24 cellular contexts compared by ENCODE assay signal in genomic region chr12:92118826-92119536, GRCh38. TPM values are rescaled to one million over a fixed set of nuclear protein-coding genes. Genes with fewer than 3 reads are reported as not detected.
DNase-seq lines count a peak whose midpoint lies in the region; ATAC-seq and TF ChIP-seq lines count a peak whose summit lies in the region.
"Had no signal": no experiment of that assay in that cellular context is flagged by ENCODE, and none has a peak within 500 bp of the region (broad histone marks: within the 10 kb centered on the region; RNA-seq: fewer than 3 reads in every experiment).

No MANE protein-coding gene starts in this region.

- POLR2A ChIA-PET in activated CD4-positive, alpha-beta T cell treated with anti-CD3 and anti-CD28 coated beads, Interleukin-2, amount 10 ng/mL, durations not matched to agents 7 days and 5 days (lab: Charles Lee) = no interaction called here
- POLR2A ChIA-PET in HEK293 (lab: Yijun Ruan, JAX) = no interaction called here
- POLR2A ChIA-PET in activated naive CD8-positive, alpha-beta T cell treated with anti-CD3 and anti-CD28 coated beads, Interleukin-2, amount 10 ng/mL, durations not matched to agents 7 days and 5 days (lab: Charles Lee) = interaction anchor here (0.5 to 3.3 kb wide), 3 partner anchors 25 to 96 kb away, joined by 3 to 8 read pairs (median 3); partner anchors contain the start of gene BTG1

- TF ChIP-seq CTCF in HEK293 (tag by site-specific recombination; IDR thresholded peaks at IDR 0.05) (no peak), natural killer cell (IDR thresholded peaks at IDR 0.05) (no peak)

- peak overlapping the region; percentile 13 for H3K27ac Mint-ChIP-seq in activated CD4-positive, alpha-beta T cell treated with anti-CD3 and anti-CD28 coated beads, Interleukin-2, amount 10 ng/mL, durations not matched to agents 24 days and 14 days
- H3K27ac Mint-ChIP-seq in activated CD4-positive, alpha-beta T cell treated with anti-CD3 and anti-CD28 coated beads, Interleukin-2, amount 10 ng/mL, durations not matched to agents 7 days and 5 days = no peak overlapping the region
- H3K27ac Mint-ChIP-seq in activated naive CD8-positive, alpha-beta T cell treated with anti-CD3 and anti-CD28 coated beads, Interleukin-2, amount 10 ng/mL, durations not matched to agents 7 days and 5 days = peak overlapping the region; percentile 2
- H3K27ac Mint-ChIP-seq in natural killer cell = peak overlapping the region; percentile 20 to 29
- no peak overlapping the region for H3K27ac Mint-ChIP-seq in T-helper 2 cell treated with Interferon-gamma antibody and Interleukin-4, amounts not matched to agents 5 μg/mL and 100 μg/mL, for 36 hours
- H3K27ac Mint-ChIP-seq: activated CD8-positive, alpha-beta memory T cell treated with anti-CD3 and anti-CD28 coated beads, Interleukin-2, amount 10 ng/mL, durations not matched to agents 7 days and 5 days; B cell; H9; nephron progenitor cell had no signal

- H3K27me3 ChIP-seq in H7 (ENCODE audit: control insufficient read depth, insufficient read depth, low read length) = no peaks in the 10 kb centered on the region
- H3K27me3 ChIP-seq: brain microvascular endothelial cell, pancreas, SJSA1, transverse colon had no signal

- H3K4me1 Mint-ChIP-seq in activated CD4-positive, alpha-beta T cell treated with anti-CD3 and anti-CD28 coated beads, Interleukin-2, amount 10 ng/mL, durations not matched to agents 24 days and 14 days = peaks cover 46% of the 10 kb centered on the region
- peaks cover 36% of the 10 kb centered on the region for H3K4me1 Mint-ChIP-seq in activated CD4-positive, alpha-beta T cell treated with anti-CD3 and anti-CD28 coated beads, Interleukin-2, amount 10 ng/mL, durations not matched to agents 7 days and 5 days
- peaks cover 35% of the 10 kb centered on the region for H3K4me1 Mint-ChIP-seq in activated naive CD8-positive, alpha-beta T cell treated with anti-CD3 and anti-CD28 coated beads, Interleukin-2, amount 10 ng/mL, durations not matched to agents 7 days and 5 days
- peaks cover 28 to 42% of the 10 kb centered on the region in 2 donors for H3K4me1 Mint-ChIP-seq in natural killer cell
- H3K4me1 Mint-ChIP-seq in T-helper 2 cell treated with Interferon-gamma antibody and Interleukin-4, amounts not matched to agents 5 μg/mL and 100 μg/mL, for 36 hours (ENCODE audit: low read depth) = peaks cover 41% of the 10 kb centered on the region
- H3K4me1 Mint-ChIP-seq: nephron progenitor cell had no signal

- CTCF ChIA-PET in activated CD4-positive, alpha-beta T cell treated with anti-CD3 and anti-CD28 coated beads, Interleukin-2, amount 10 ng/mL, durations not matched to agents 7 days and 5 days (lab: Charles Lee) = no interaction called here
- CTCF ChIA-PET in HEK293 (lab: Yijun Ruan, JAX) = interaction anchor here (0.7 kb wide), 1 partner anchor 157 kb away, joined by 7 read pairs; no protein-coding TSS in a partner anchor

- no peaks in the 10 kb centered on the region for H3K4me1 ChIP-seq in HEK293 (ENCODE audit: control insufficient read depth, insufficient read depth, low read length)
- H3K4me1 ChIP-seq: SJSA1, transverse colon had no signal

- DNase-seq in activated CD4-positive, alpha-beta T cell treated with anti-CD3 and anti-CD28 coated beads, Interleukin-2, amount 10 ng/mL, durations not matched to agents 24 days and 14 days = peak; percentile 50
- no peak for DNase-seq in activated CD4-positive, alpha-beta T cell treated with anti-CD3 and anti-CD28 coated beads, Interleukin-2, amount 10 ng/mL, durations not matched to agents 7 days and 5 days
- no peak for DNase-seq in activated naive CD8-positive, alpha-beta T cell treated with anti-CD3 and anti-CD28 coated beads, Interleukin-2, amount 10 ng/mL, durations not matched to agents 7 days and 5 days
- DNase-seq in natural killer cell (no peak), H7 (no peak)
- no peak for DNase-seq in T-helper 2 cell treated with Interferon-gamma antibody and Interleukin-4, amounts not matched to agents 5 μg/mL and 100 μg/mL, for 36 hours (ENCODE audit: low spot score)
- DNase-seq: activated CD4-positive, CD25-positive, alpha-beta regulatory T cell treated with anti-CD3 and anti-CD28 coated beads, Interleukin-2, amount 50 U/mL, for 72 hours; activated CD8-positive, alpha-beta memory T cell treated with anti-CD3 and anti-CD28 coated beads, Interleukin-2, amount 10 ng/mL, durations not matched to agents 7 days and 5 days; amniotic stem cell; brain microvascular endothelial cell; effector CD8-positive, alpha-beta T cell; H9; NCI-H1417 treated with DMSO at 0.1 percent for 48 hours; NCI-H2081; NCI-H345; NCI-H748 treated with DMSO at 0.1 percent for 48 hours; nephron progenitor cell; pancreas; stimulated activated CD4-positive, alpha-beta T cell treated with anti-CD3 and anti-CD28 coated beads, Interleukin-2, amount 100 ng/mL, for 24 hours; transverse colon had no signal

- peaks cover 34% of the 10 kb centered on the region for H3K36me3 Mint-ChIP-seq in activated CD4-positive, alpha-beta T cell treated with anti-CD3 and anti-CD28 coated beads, Interleukin-2, amount 10 ng/mL, durations not matched to agents 24 days and 14 days (ENCODE audit: low read depth)
- H3K36me3 Mint-ChIP-seq in activated CD4-positive, alpha-beta T cell treated with anti-CD3 and anti-CD28 coated beads, Interleukin-2, amount 10 ng/mL, durations not matched to agents 7 days and 5 days (ENCODE audit: low read depth) = peaks cover 30% of the 10 kb centered on the region
- H3K36me3 Mint-ChIP-seq in activated naive CD8-positive, alpha-beta T cell treated with anti-CD3 and anti-CD28 coated beads, Interleukin-2, amount 10 ng/mL, durations not matched to agents 7 days and 5 days = peaks cover 29% of the 10 kb centered on the region
- H3K36me3 Mint-ChIP-seq in natural killer cell = peaks cover 7% of the 10 kb centered on the region
- peaks cover 31% of the 10 kb centered on the region for H3K36me3 Mint-ChIP-seq in T-helper 2 cell treated with Interferon-gamma antibody and Interleukin-4, amounts not matched to agents 5 μg/mL and 100 μg/mL, for 36 hours (ENCODE audit: low read depth)

- H3K36me3 ChIP-seq in HEK293 (ENCODE audit: control insufficient read depth in 2 of 2, insufficient read depth in 1 of 2, low read length in 2 of 2) = peaks cover 0 to 4% of the 10 kb centered on the region in 2 experiments; a peak in 1 of 3 replicates
- no peaks in the 10 kb centered on the region for H3K36me3 ChIP-seq in H7 (replicated peaks; ENCODE audit: control insufficient read depth, insufficient read depth, low read length)
- H3K36me3 ChIP-seq: brain microvascular endothelial cell, pancreas, SJSA1, transverse colon had no signal

- no peaks in the 10 kb centered on the region for H3K9me3 ChIP-seq in HEK293 (ENCODE audit: control insufficient read depth, insufficient read depth, low read depth, low read length)
- H3K9me3 ChIP-seq: pancreas, SJSA1 had no signal

- no peak for ATAC-seq in activated naive CD8-positive, alpha-beta T cell treated with anti-CD3 and anti-CD28 coated beads, Interleukin-2, amount 10 ng/mL, durations not matched to agents 7 days and 5 days (ENCODE audit: low read depth)
- ATAC-seq in natural killer cell = peak in 1 of 3 donors; percentile 35
- ATAC-seq in GM18498 (IDR thresholded peaks at IDR 0.05; ENCODE audit: unreplicated experiment) = no peak
- ATAC-seq: activated CD8-positive, alpha-beta memory T cell treated with anti-CD3 and anti-CD28 coated beads, Interleukin-2, amount 10 ng/mL, durations not matched to agents 7 days and 5 days; pancreas had no signal

- H3K4me3 ChIP-seq in HEK293 (ENCODE audit: low read depth, low read length) = no peak overlapping the region
- H3K4me3 ChIP-seq in H7 (ENCODE audit: insufficient read depth, low read depth, low read length) = no peak overlapping the region
- H3K4me3 ChIP-seq: pancreas, SJSA1, transverse colon had no signal

- intact Hi-C loops in activated CD4-positive, alpha-beta T cell treated with anti-CD3 and anti-CD28 coated beads, Interleukin-2, amount 10 ng/mL, durations not matched to agents 24 days and 14 days (cut with micrococcal nuclease) = no loop called here
- intact Hi-C loops in natural killer cell (cut with micrococcal nuclease) = no loop called here

- no peaks in the 10 kb centered on the region for H3K27me3 Mint-ChIP-seq in activated CD4-positive, alpha-beta T cell treated with anti-CD3 and anti-CD28 coated beads, Interleukin-2, amount 10 ng/mL, durations not matched to agents 24 days and 14 days
- no peaks in the 10 kb centered on the region for H3K27me3 Mint-ChIP-seq in activated CD4-positive, alpha-beta T cell treated with anti-CD3 and anti-CD28 coated beads, Interleukin-2, amount 10 ng/mL, durations not matched to agents 7 days and 5 days
- H3K27me3 Mint-ChIP-seq in activated naive CD8-positive, alpha-beta T cell treated with anti-CD3 and anti-CD28 coated beads, Interleukin-2, amount 10 ng/mL, durations not matched to agents 7 days and 5 days = no peaks in the 10 kb centered on the region
- H3K27me3 Mint-ChIP-seq in natural killer cell (ENCODE audit: low read depth in 2 of 2) = no peaks in the 10 kb centered on the region
- no peaks in the 10 kb centered on the region for H3K27me3 Mint-ChIP-seq in T-helper 2 cell treated with Interferon-gamma antibody and Interleukin-4, amounts not matched to agents 5 μg/mL and 100 μg/mL, for 36 hours (ENCODE audit: low read depth)
- H3K27me3 Mint-ChIP-seq: activated CD8-positive, alpha-beta memory T cell treated with anti-CD3 and anti-CD28 coated beads, Interleukin-2, amount 10 ng/mL, durations not matched to agents 7 days and 5 days; B cell had no signal

- peaks cover 28% of the 10 kb centered on the region for H3K9me3 Mint-ChIP-seq in activated CD4-positive, alpha-beta T cell treated with anti-CD3 and anti-CD28 coated beads, Interleukin-2, amount 10 ng/mL, durations not matched to agents 24 days and 14 days
- peaks cover 15% of the 10 kb centered on the region for H3K9me3 Mint-ChIP-seq in activated CD4-positive, alpha-beta T cell treated with anti-CD3 and anti-CD28 coated beads, Interleukin-2, amount 10 ng/mL, durations not matched to agents 7 days and 5 days
- peaks cover 8% of the 10 kb centered on the region for H3K9me3 Mint-ChIP-seq in activated naive CD8-positive, alpha-beta T cell treated with anti-CD3 and anti-CD28 coated beads, Interleukin-2, amount 10 ng/mL, durations not matched to agents 7 days and 5 days
- peaks cover 2 to 8% of the 10 kb centered on the region in 2 donors for H3K9me3 Mint-ChIP-seq in natural killer cell
- H3K9me3 Mint-ChIP-seq in T-helper 2 cell treated with Interferon-gamma antibody and Interleukin-4, amounts not matched to agents 5 μg/mL and 100 μg/mL, for 36 hours = peaks cover 19% of the 10 kb centered on the region

- H3K27ac ChIP-seq in HEK293 (ENCODE audit: extremely low read depth, low read depth, low read length) = no peak overlapping the region
- H3K27ac ChIP-seq: brain microvascular endothelial cell, pancreas, SJSA1, transverse colon had no signal

- no peak overlapping the region for H3K4me3 Mint-ChIP-seq in activated CD4-positive, alpha-beta T cell treated with anti-CD3 and anti-CD28 coated beads, Interleukin-2, amount 10 ng/mL, durations not matched to agents 24 days and 14 days
- H3K4me3 Mint-ChIP-seq in activated CD4-positive, alpha-beta T cell treated with anti-CD3 and anti-CD28 coated beads, Interleukin-2, amount 10 ng/mL, durations not matched to agents 7 days and 5 days = no peak overlapping the region
- H3K4me3 Mint-ChIP-seq in activated naive CD8-positive, alpha-beta T cell treated with anti-CD3 and anti-CD28 coated beads, Interleukin-2, amount 10 ng/mL, durations not matched to agents 7 days and 5 days = no peak overlapping the region
- H3K4me3 Mint-ChIP-seq in natural killer cell = no peak overlapping the region
- no peak overlapping the region for H3K4me3 Mint-ChIP-seq in T-helper 2 cell treated with Interferon-gamma antibody and Interleukin-4, amounts not matched to agents 5 μg/mL and 100 μg/mL, for 36 hours
- H3K4me3 Mint-ChIP-seq: activated CD8-positive, alpha-beta memory T cell treated with anti-CD3 and anti-CD28 coated beads, Interleukin-2, amount 10 ng/mL, durations not matched to agents 7 days and 5 days; B cell; H9; nephron progenitor cell had no signal

RNA-seq across cellular contexts. Expression of gene BTG1, which starts 26.7 kb away (rescaled TPM):
- 84.2 and 90.8 TPM in 2 replicates for total RNA-seq in activated CD4-positive, alpha-beta T cell treated with anti-CD3 and anti-CD28 coated beads, Interleukin-2, amount 10 ng/mL, durations not matched to agents 24 days and 14 days
- total RNA-seq in activated CD4-positive, alpha-beta T cell treated with anti-CD3 and anti-CD28 coated beads, Interleukin-2, amount 10 ng/mL, durations not matched to agents 7 days and 5 days = 100 to 1,000 TPM; 102 to 133 TPM
- 100 to 1,000 TPM; 249 to 255 TPM for total RNA-seq in activated naive CD8-positive, alpha-beta T cell treated with anti-CD3 and anti-CD28 coated beads, Interleukin-2, amount 10 ng/mL, durations not matched to agents 7 days and 5 days
- 1,000 to 10,000 TPM in 1 of 3 donors, 100 to 1,000 TPM in 2; 801 to 1,037 (median 830) TPM for total RNA-seq in natural killer cell
- total RNA-seq in H7 (2014; rRNA removed; shearing (Covaris generic)) = 4.6 and 5.1 TPM in 2 replicates

Comparison
In these comparisons a context has a peak if more than half of its experiments do, and no peak if none do; other contexts are left out.
1. H3K27ac Mint-ChIP-seq: peak in activated CD4-positive, alpha-beta T cell treated with anti-CD3 and anti-CD28 coated beads, Interleukin-2, amount 10 ng/mL, durations not matched to agents 24 days and 14 days (single experiment), activated naive CD8-positive, alpha-beta T cell treated with anti-CD3 and anti-CD28 coated beads, Interleukin-2, amount 10 ng/mL, durations not matched to agents 7 days and 5 days (single experiment) and natural killer cell (2 of 2); none in activated CD4-positive, alpha-beta T cell treated with anti-CD3 and anti-CD28 coated beads, Interleukin-2, amount 10 ng/mL, durations not matched to agents 7 days and 5 days (single experiment) and T-helper 2 cell treated with Interferon-gamma antibody and Interleukin-4, amounts not matched to agents 5 μg/mL and 100 μg/mL, for 36 hours (single experiment).
2. RNA of gene BTG1, which starts 26.7 kb away (total RNA-seq): 801 to 1,037 TPM in natural killer cell, 249 to 255 TPM in activated naive CD8-positive, alpha-beta T cell treated with anti-CD3 and anti-CD28 coated beads, Interleukin-2, amount 10 ng/mL, durations not matched to agents 7 days and 5 days, 102 to 133 TPM in activated CD4-positive, alpha-beta T cell treated with anti-CD3 and anti-CD28 coated beads, Interleukin-2, amount 10 ng/mL, durations not matched to agents 7 days and 5 days and 84.2 to 90.8 TPM in activated CD4-positive, alpha-beta T cell treated with anti-CD3 and anti-CD28 coated beads, Interleukin-2, amount 10 ng/mL, durations not matched to agents 24 days and 14 days; 4.6 to 5.1 TPM in H7; every median in the first group is over 10 times any median in the second.